ENCODE assay signal across 20 cellular contexts in the genomic region with DNA sequence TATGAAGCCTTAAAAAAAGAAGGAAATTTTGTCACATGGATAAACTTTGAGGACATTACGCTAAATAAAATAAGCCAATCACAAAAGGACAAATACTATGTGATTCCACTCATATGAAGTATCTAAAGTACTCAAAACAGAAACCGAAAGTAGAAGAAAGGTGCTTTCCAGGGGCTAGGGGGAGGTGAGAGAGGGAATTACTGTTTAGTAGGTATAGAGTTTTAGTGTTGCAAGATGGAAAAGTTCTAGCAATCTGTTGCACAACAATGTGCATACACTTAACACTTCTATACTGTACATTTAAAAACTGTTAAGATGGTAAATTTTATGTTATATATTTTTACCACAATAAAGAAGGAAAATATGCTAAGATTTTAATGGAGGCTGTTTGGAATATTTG.
DNase-seq lines count a peak whose midpoint lies in the region; ATAC-seq and TF ChIP-seq lines count a peak whose summit lies in the region.
"Had no signal": no experiment of that assay in that cellular context is flagged by ENCODE, and none has a peak within 500 bp of the region (broad histone marks: within the 10 kb centered on the region; RNA-seq: fewer than 3 reads in every experiment).

No MANE protein-coding gene starts in this region.

- intact Hi-C loops in head of caudate nucleus (cut with DNase I): no loop called here

- peaks cover 21% of the 10 kb centered on the region for H3K27me3 Mint-ChIP-seq in activated CD8-positive, alpha-beta memory T cell treated with anti-CD3 and anti-CD28 coated beads, Interleukin-2, amount 10 ng/mL, durations not matched to agents 7 days and 5 days
- H3K27me3 Mint-ChIP-seq in natural killer cell treated with Interleukin-12 subunit alpha and Interleukin-12 subunit beta and Interleukin-15 and Interleukin-18, amount 100 ng/mL, for 72 hours: peaks cover 20 to 44% of the 10 kb centered on the region in 2 donors

- no peak overlapping the region for H3K27ac Mint-ChIP-seq in activated CD8-positive, alpha-beta memory T cell treated with anti-CD3 and anti-CD28 coated beads, Interleukin-2, amount 10 ng/mL, durations not matched to agents 7 days and 5 days
- H3K27ac Mint-ChIP-seq in natural killer cell treated with Interleukin-12 subunit alpha and Interleukin-12 subunit beta and Interleukin-15 and Interleukin-18, amount 100 ng/mL, for 72 hours: peak overlapping the region in 1 of 2 donors; percentile 55
- H3K27ac Mint-ChIP-seq: CD8-positive, alpha-beta T cell; H9 had no signal

- CTCF ChIA-PET in activated CD8-positive, alpha-beta memory T cell treated with anti-CD3 and anti-CD28 coated beads, Interleukin-2, amount 10 ng/mL, durations not matched to agents 7 days and 5 days (lab: Charles Lee): no interaction called here

- H3K9me3 Mint-ChIP-seq in activated CD8-positive, alpha-beta memory T cell treated with anti-CD3 and anti-CD28 coated beads, Interleukin-2, amount 10 ng/mL, durations not matched to agents 7 days and 5 days (ENCODE audit: low read depth): peaks cover 25% of the 10 kb centered on the region
- peaks cover 8% of the 10 kb centered on the region for H3K9me3 Mint-ChIP-seq in natural killer cell treated with Interleukin-12 subunit alpha and Interleukin-12 subunit beta and Interleukin-15 and Interleukin-18, amount 100 ng/mL, for 72 hours

- no peak for TF ChIP-seq CTCF in WI38 (IDR thresholded peaks at IDR 0.05; ENCODE audit: low read depth, low read length)

- H3K36me3 Mint-ChIP-seq in activated CD8-positive, alpha-beta memory T cell treated with anti-CD3 and anti-CD28 coated beads, Interleukin-2, amount 10 ng/mL, durations not matched to agents 7 days and 5 days: peaks cover 23% of the 10 kb centered on the region
- peaks cover 32% of the 10 kb centered on the region for H3K36me3 Mint-ChIP-seq in natural killer cell treated with Interleukin-12 subunit alpha and Interleukin-12 subunit beta and Interleukin-15 and Interleukin-18, amount 100 ng/mL, for 72 hours

- peaks cover 7% of the 10 kb centered on the region for H3K4me1 Mint-ChIP-seq in activated CD8-positive, alpha-beta memory T cell treated with anti-CD3 and anti-CD28 coated beads, Interleukin-2, amount 10 ng/mL, durations not matched to agents 7 days and 5 days
- peaks cover 3 to 5% of the 10 kb centered on the region in 2 donors for H3K4me1 Mint-ChIP-seq in natural killer cell treated with Interleukin-12 subunit alpha and Interleukin-12 subunit beta and Interleukin-15 and Interleukin-18, amount 100 ng/mL, for 72 hours (ENCODE audit: low read depth in 2 of 2)

- DNase-seq in activated CD8-positive, alpha-beta memory T cell treated with anti-CD3 and anti-CD28 coated beads, Interleukin-2, amount 10 ng/mL, durations not matched to agents 7 days and 5 days: no peak
- DNase-seq in activated CD8-positive, alpha-beta memory T cell treated with anti-CD3 and anti-CD28 coated beads for 24 hours: no peak
- no peak for DNase-seq in natural killer cell treated with Interleukin-12 subunit alpha and Interleukin-12 subunit beta and Interleukin-15 and Interleukin-18, amount 100 ng/mL, for 72 hours (ENCODE audit: low spot score)
- DNase-seq in cortex of kidney (lab: John Stamatoyannopoulos, UW): no peak
- no peak for DNase-seq in head of caudate nucleus
- DNase-seq: activated CD8-positive, alpha-beta memory T cell treated with anti-CD3 and anti-CD28 coated beads, Interleukin-2, amount 50 U/mL, for 48 hours; CD8-positive, alpha-beta T cell; effector CD8-positive, alpha-beta T cell; H9; MG63; NCI-H2081; NCI-H524 treated with DMSO at 0.1 percent for 48 hours; sigmoid colon; stimulated activated CD8-positive, alpha-beta memory T cell treated with anti-CD3 and anti-CD28 coated beads, Interleukin-4, amount 100 ng/mL, for 48 hours; testis had no signal

- ATAC-seq in activated CD8-positive, alpha-beta memory T cell treated with anti-CD3 and anti-CD28 coated beads, Interleukin-2, amount 10 ng/mL, durations not matched to agents 7 days and 5 days: peak; percentile 61
- ATAC-seq in HG03432 (IDR thresholded peaks at IDR 0.05; ENCODE audit: unreplicated experiment) (peak; percentile 49), HG03442 (IDR thresholded peaks at IDR 0.05; ENCODE audit: unreplicated experiment) (no peak)
- peak; percentile 58 to 81 for ATAC-seq in natural killer cell treated with Interleukin-12 subunit alpha and Interleukin-12 subunit beta and Interleukin-15 and Interleukin-18, amount 100 ng/mL, for 72 hours
- ATAC-seq: CD8-positive, alpha-beta T cell had no signal

- H3K4me3 ChIP-seq in WI38 (ENCODE audit: low read depth, low read length): peak overlapping the region; percentile 28
- H3K4me3 ChIP-seq: cardiac muscle cell, hepatocyte, MG63, sigmoid colon, testis had no signal

- H3K4me3 Mint-ChIP-seq in activated CD8-positive, alpha-beta memory T cell treated with anti-CD3 and anti-CD28 coated beads, Interleukin-2, amount 10 ng/mL, durations not matched to agents 7 days and 5 days: no peak overlapping the region
- peak overlapping the region; percentile 30 for H3K4me3 Mint-ChIP-seq in natural killer cell treated with Interleukin-12 subunit alpha and Interleukin-12 subunit beta and Interleukin-15 and Interleukin-18, amount 100 ng/mL, for 72 hours
- H3K4me3 Mint-ChIP-seq: CD8-positive, alpha-beta T cell; H9 had no signal
